14 cellular contexts compared by ENCODE assay signal in the genomic region with DNA sequence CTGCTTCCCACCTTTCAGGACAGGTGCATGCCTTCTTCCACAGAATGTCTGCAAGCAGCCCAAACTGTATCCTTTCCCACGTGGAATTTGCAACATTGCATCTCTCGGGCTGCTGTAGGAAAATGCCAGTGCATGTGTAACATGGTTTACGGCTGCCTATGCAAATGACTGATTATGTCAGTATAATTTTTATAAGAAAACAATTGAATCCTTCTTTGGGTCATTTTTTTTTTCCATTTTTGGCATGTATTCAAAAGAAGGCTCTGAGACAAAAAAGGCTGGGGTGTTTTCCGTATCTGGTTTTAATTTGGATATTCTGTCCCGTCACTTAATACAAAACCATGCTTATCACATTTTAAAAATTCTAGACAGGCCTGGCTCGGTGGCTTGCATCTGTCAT. TPM values are rescaled to one million over a fixed set of nuclear protein-coding genes. Genes with fewer than 3 reads are reported as not detected.
DNase-seq lines count a peak whose midpoint lies in the region; ATAC-seq, FAIRE-seq and TF ChIP-seq lines count a peak whose summit lies in the region.
"Not testable (repeated sequence)": the region's sequence is repeated elsewhere in the genome, so short reads cannot be mapped to it uniquely, and the experiment has no call there.
"Had no signal": no experiment of that assay in that cellular context is flagged by ENCODE, and none has a peak within 500 bp of the region (broad histone marks: within the 10 kb centered on the region; RNA-seq: fewer than 3 reads in every experiment).

No MANE protein-coding gene starts in this region.

- H3K4me3 ChIP-seq in endodermal cell (ENCODE audit: low read length): not testable (repeated sequence)

- DNase-seq in NCI-H526 (lab: John Stamatoyannopoulos, UW): peak; percentile 21 to 42
- not testable (repeated sequence) for DNase-seq in endodermal cell; urothelium cell line (ENCODE audit: low spot score)
- DNase-seq in inferior parietal cortex (ENCODE audit: extremely low spot score): peak; percentile 35
- DNase-seq in midbrain (lab: John Stamatoyannopoulos, UW): peak; percentile 16
- peak; percentile 58 for DNase-seq in putamen (ENCODE audit: low spot score)
- peak in 2 of 49 donors; percentile 2 to 4 for DNase-seq in substantia nigra (lab: John Stamatoyannopoulos, UW)

- H3K27ac ChIP-seq in endodermal cell (ENCODE audit: low read depth, low read length): not testable (repeated sequence)
- peak overlapping the region; percentile 45 for H3K27ac ChIP-seq in substantia nigra (ENCODE audit: low read depth, low read length, poor library complexity, severe bottlenecking)

- peak; percentile 84 for FAIRE-seq in urothelium cell line (lab: Jason Lieb, UNC)

- not testable (repeated sequence) for TF ChIP-seq CTCF in endodermal cell (conservative IDR thresholded peaks at IDR 0.05)

- not testable (repeated sequence) for H3K4me1 Mint-ChIP-seq in endodermal cell

- not testable (repeated sequence) for H3K36me3 ChIP-seq in endodermal cell (ENCODE audit: control insufficient read depth, insufficient read depth, low read length)

- not testable (repeated sequence) for H3K9me3 Mint-ChIP-seq in endodermal cell

- peak overlapping the region; percentile 61 for H3K27ac Mint-ChIP-seq in endodermal cell

- H3K27me3 Mint-ChIP-seq in endodermal cell (ENCODE audit: insufficient read depth): not testable (repeated sequence)

- H3K9me3 ChIP-seq in endodermal cell (ENCODE audit: control insufficient read depth, low read length): not testable (repeated sequence)

- peak; percentile 26; the same call in 1 of the 3 replicates for ATAC-seq in SK-N-SH treated with all-trans-retinoic acid at 6 μM for 48 hours

- not testable (repeated sequence) for H3K4me3 Mint-ChIP-seq in endodermal cell

- not testable (repeated sequence) for H3K9ac ChIP-seq in endodermal cell (ENCODE audit: extremely low read depth, low read length, poor library complexity, severe bottlenecking)

- not testable (repeated sequence) for H3K27me3 ChIP-seq in endodermal cell (ENCODE audit: control insufficient read depth, insufficient read depth, low read length, poor library complexity, severe bottlenecking)

- not testable (repeated sequence) for H3K4me1 ChIP-seq in endodermal cell (ENCODE audit: control insufficient read depth, insufficient read depth, low read length)

- 83% methylated on average over 4 to 6 of the region's 6 CpGs for WGBS in endodermal cell (ENCODE audit: insufficient coverage in 1 of 2, insufficient read length in 1 of 2), 2 experiments

- not testable (repeated sequence) for H3K36me3 Mint-ChIP-seq in endodermal cell (ENCODE audit: low read depth)

RNA-seq across cellular contexts. Expression of gene OCM, which starts 0.5 kb away (rescaled TPM):
- total RNA-seq in endodermal cell: not detected
- polyA plus RNA-seq in endodermal cell (2013, experiment 1 of 2): 0.36 TPM
- not detected for polyA plus RNA-seq in endodermal cell (2013, experiment 2 of 2)
- total RNA-seq: A673, Daoy, G401, GM12878 had no signal
- polyA plus RNA-seq: AG04450, CD14-positive monocyte, GM12878 had no signal

RNA-seq across cellular contexts. Expression of gene CCZ1, which starts 18.4 kb away (rescaled TPM):
- total RNA-seq in endodermal cell: 100 to 1,000 TPM; 121 to 138 TPM
- polyA plus RNA-seq in endodermal cell (2013, experiment 1 of 2): 108 TPM
- 90.1 TPM for polyA plus RNA-seq in endodermal cell (2013, experiment 2 of 2)
